ENCODE assay signal across 8 cellular contexts in genomic region chr10:105037029-105037428, GRCh38.
"Had no signal": no experiment of that assay in that cellular context is flagged by ENCODE, and none has a peak within 500 bp of the region (broad histone marks: within the 10 kb centered on the region; RNA-seq: fewer than 3 reads in every experiment).

No MANE protein-coding gene starts in this region.

- H3K36me3 Mint-ChIP-seq: IgD-negative memory B cell had no signal

- ATAC-seq: GM23338, HepG2 had no signal

- H3K27me3 Mint-ChIP-seq: IgD-negative memory B cell had no signal

- H3K4me3 ChIP-seq: GM23338 had no signal

- H3K27ac Mint-ChIP-seq: GM23338, H9, IgD-negative memory B cell had no signal

- H3K4me1 Mint-ChIP-seq: GM23338, IgD-negative memory B cell had no signal

- H3K4me2 ChIP-seq: GM23338 had no signal

- H3K9me3 Mint-ChIP-seq: GM23338, H9 had no signal

- FAIRE-seq: H1, H54, HepG2 had no signal

- H3K27ac ChIP-seq: HL-60 had no signal

- H3K4me3 Mint-ChIP-seq: GM23338, H9, IgD-negative memory B cell had no signal

- DNase-seq: H9, HCEC 1CT had no signal

- H2AFZ ChIP-seq: GM23338 had no signal
